In the genomic region with DNA sequence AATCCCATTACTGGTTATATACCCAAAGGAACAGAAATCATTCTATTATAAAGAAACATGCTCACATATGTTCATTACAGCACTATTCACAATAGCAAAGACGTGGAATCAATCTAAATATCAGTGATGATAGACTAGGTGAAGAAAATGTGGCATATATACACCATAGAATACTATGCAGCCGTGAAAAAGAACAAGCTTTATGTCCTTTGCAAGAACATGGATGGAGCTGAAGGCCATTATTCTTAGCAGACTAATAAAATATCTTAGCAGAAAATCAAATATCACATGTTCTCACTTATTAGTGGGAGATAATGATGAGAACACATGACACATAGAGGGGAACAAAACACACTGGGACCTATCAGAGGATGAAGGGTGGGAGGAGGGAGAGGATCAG, we compare ENCODE assay signal across 2 cellular contexts.
A peak's percentile ranks its signal among the peaks of the same experiment; 100 is the strongest.
TF ChIP-seq lines count a peak whose summit lies in the region.

No MANE protein-coding gene starts in this region.

TF ChIP-seq in HEK293, 187 proteins besides CTCF, POLR2A, EP300 and RAD21:
- no peak for TF ChIP-seq ZNF623 (tag by site-specific recombination; IDR thresholded peaks at IDR 0.05)
- no peak for TF ChIP-seq KLF7 (tag by site-specific recombination; IDR thresholded peaks at IDR 0.05; ENCODE audit: borderline replicate concordance)
- TF ChIP-seq ZNF146 (tag by site-specific recombination; IDR thresholded peaks at IDR 0.05), result peak; percentile 89

TF ChIP-seq in K562, 482 proteins besides CTCF, POLR2A, EP300 and RAD21:
- peak; percentile 93 for TF ChIP-seq ZNF146 (CRISPR knock-in tag; IDR thresholded peaks at IDR 0.05; ENCODE audit: unreplicated experiment)
- no peak for TF ChIP-seq ZNF384 (IDR thresholded peaks at IDR 0.05; ENCODE audit: low read depth, low read length)
- TF ChIP-seq ZKSCAN1 (IDR thresholded peaks at IDR 0.05; ENCODE audit: low read depth, low read length), result no peak
- TF ChIP-seq RBM25 (IDR thresholded peaks at IDR 0.05; ENCODE audit: low read depth, low read length, severe bottlenecking), result peak; percentile 38
- no peak for TF ChIP-seq DIDO1 (tag; IDR thresholded peaks at IDR 0.05; ENCODE audit: low read depth)
- no peak for TF ChIP-seq ZNF3 (CRISPR knock-in tag; IDR thresholded peaks at IDR 0.05)
- TF ChIP-seq RHOXF2B (CRISPR knock-in tag; conservative IDR thresholded peaks at IDR 0.05), result no peak
- TF ChIP-seq PRMT5 (CRISPR knock-in tag; IDR thresholded peaks at IDR 0.05), result no peak
